37 cellular contexts compared by ENCODE assay signal in genomic region chr12:84484796-84485195, GRCh38.
"Had no signal": no experiment of that assay in that cellular context is flagged by ENCODE, and none has a peak within 500 bp of the region (broad histone marks: within the 10 kb centered on the region; RNA-seq: fewer than 3 reads in every experiment).

No MANE protein-coding gene starts in this region.

- H3K27ac Mint-ChIP-seq: activated B cell treated with CpG ODN at 0.5 μM for 24 hours; activated CD4-positive, alpha-beta memory T cell treated with anti-CD3 and anti-CD28 coated beads for 36 hours; activated CD4-positive, alpha-beta T cell treated with anti-CD3 and anti-CD28 coated beads, Interleukin-2, amount 10 ng/mL, durations not matched to agents 24 days and 14 days; activated CD8-positive, alpha-beta T cell treated with anti-CD3 and anti-CD28 coated beads for 36 hours; activated naive CD4-positive, alpha-beta T cell treated with anti-CD3 and anti-CD28 coated beads for 36 hours; activated naive CD4-positive, alpha-beta T cell treated with anti-CD3 and anti-CD28 coated beads, Interleukin-2, amount 50 U/mL, for 72 hours; activated naive CD8-positive, alpha-beta T cell treated with anti-CD3 and anti-CD28 coated beads for 36 hours; activated T-cell treated with anti-CD3 and anti-CD28 coated beads, Interleukin-2, amount 50 U/mL, for 72 hours; activated T-helper 1 cell treated with anti-CD3 and anti-CD28 coated beads, Interleukin-12 subunit alpha, Interleukin-12 subunit beta, Interleukin-2, Interleukin-4 antibody, amounts not matched to agents 30 ng/mL and 10 ng/mL and 1 ng/mL, durations not matched to agents 14 hours and 24 hours and 36 hours; activated T-helper 17 cell treated with anti-CD3 and anti-CD28 coated beads, Interleukin-2, amount 50 U/mL, for 72 hours; T-helper 1 cell treated with Interleukin-12 subunit alpha and Interleukin-12 subunit beta and Interleukin-4 antibody, amounts not matched to agents 30 μg/mL and 1 μg/mL, for 36 hours; T-helper 2 cell treated with Interferon-gamma antibody and Interleukin-4, amounts not matched to agents 5 μg/mL and 100 μg/mL, for 36 hours had no signal

- H3K4me1 ChIP-seq: adrenal gland, breast epithelium had no signal

- H3K27me3 Mint-ChIP-seq: activated B cell treated with CpG ODN at 0.5 μM for 24 hours; activated CD4-positive, alpha-beta memory T cell treated with anti-CD3 and anti-CD28 coated beads for 36 hours; activated CD4-positive, alpha-beta T cell treated with anti-CD3 and anti-CD28 coated beads, Interleukin-2, amount 10 ng/mL, durations not matched to agents 24 days and 14 days; activated CD8-positive, alpha-beta T cell treated with anti-CD3 and anti-CD28 coated beads for 36 hours; activated naive CD8-positive, alpha-beta T cell treated with anti-CD3 and anti-CD28 coated beads for 36 hours; activated T-helper 17 cell treated with anti-CD3 and anti-CD28 coated beads, Interleukin-2, amount 50 U/mL, for 72 hours had no signal

- H3K36me3 Mint-ChIP-seq: activated CD4-positive, alpha-beta memory T cell treated with anti-CD3 and anti-CD28 coated beads for 36 hours; activated naive CD4-positive, alpha-beta T cell treated with anti-CD3 and anti-CD28 coated beads, Interleukin-2, amount 50 U/mL, for 72 hours; activated naive CD8-positive, alpha-beta T cell treated with anti-CD3 and anti-CD28 coated beads for 36 hours had no signal

- H3K27me3 ChIP-seq: adrenal gland, body of pancreas, brain microvascular endothelial cell, breast epithelium had no signal

- FAIRE-seq: astrocyte, TTC549 had no signal

- H3K4me3 ChIP-seq: adrenal gland, body of pancreas, breast epithelium had no signal

- H3K9me3 Mint-ChIP-seq: activated CD4-positive, alpha-beta T cell treated with anti-CD3 and anti-CD28 coated beads, Interleukin-2, amount 10 ng/mL, durations not matched to agents 24 days and 14 days; activated CD8-positive, alpha-beta T cell treated with anti-CD3 and anti-CD28 coated beads for 36 hours; activated naive CD4-positive, alpha-beta T cell treated with anti-CD3 and anti-CD28 coated beads, Interleukin-2, amount 50 U/mL, for 72 hours; activated naive CD8-positive, alpha-beta T cell treated with anti-CD3 and anti-CD28 coated beads for 36 hours; activated T-cell treated with anti-CD3 and anti-CD28 coated beads, Interleukin-2, amount 50 U/mL, for 4 hours; activated T-helper 1 cell treated with anti-CD3 and anti-CD28 coated beads, Interleukin-12 subunit alpha, Interleukin-12 subunit beta, Interleukin-2, Interleukin-4 antibody, amounts not matched to agents 30 ng/mL and 10 ng/mL and 1 ng/mL, durations not matched to agents 14 hours and 24 hours and 36 hours; activated T-helper 17 cell treated with anti-CD3 and anti-CD28 coated beads, Interleukin-2, amount 50 U/mL, for 72 hours; T-helper 1 cell treated with Interleukin-12 subunit alpha and Interleukin-12 subunit beta and Interleukin-4 antibody, amounts not matched to agents 30 μg/mL and 1 μg/mL, for 36 hours; T-helper 2 cell treated with Interferon-gamma antibody and Interleukin-4, amounts not matched to agents 5 μg/mL and 100 μg/mL, for 36 hours had no signal

- H3K27ac ChIP-seq: adrenal gland, body of pancreas, brain microvascular endothelial cell, breast epithelium, VCaP had no signal

- H3K9me3 ChIP-seq: adrenal gland, body of pancreas, breast epithelium had no signal

- H3K4me1 Mint-ChIP-seq: activated B cell treated with CpG ODN at 0.5 μM for 24 hours; activated CD4-positive, alpha-beta T cell treated with anti-CD3 and anti-CD28 coated beads, Interleukin-2, amount 10 ng/mL, durations not matched to agents 24 days and 14 days; activated naive CD8-positive, alpha-beta T cell treated with anti-CD3 and anti-CD28 coated beads for 36 hours; activated T-helper 17 cell treated with anti-CD3 and anti-CD28 coated beads, Interleukin-2, amount 50 U/mL, for 72 hours had no signal

- ATAC-seq: activated CD8-positive, alpha-beta T cell treated with anti-CD3 and anti-CD28 coated beads for 36 hours; activated naive CD4-positive, alpha-beta T cell treated with anti-CD3 and anti-CD28 coated beads, Interleukin-2, amount 50 U/mL, for 72 hours; activated T-cell treated with anti-CD3 and anti-CD28 coated beads, Interleukin-2, amount 50 U/mL, for 4 hours; activated T-cell treated with anti-CD3 and anti-CD28 coated beads, Interleukin-2, amount 50 U/mL, for 72 hours; activated T-helper 17 cell treated with anti-CD3 and anti-CD28 coated beads, Interleukin-2, amount 50 U/mL, for 72 hours; body of pancreas had no signal

- H3K4me3 Mint-ChIP-seq: activated B cell treated with CpG ODN at 0.5 μM for 24 hours; activated CD4-positive, alpha-beta memory T cell treated with anti-CD3 and anti-CD28 coated beads for 36 hours; activated CD4-positive, alpha-beta T cell treated with anti-CD3 and anti-CD28 coated beads, Interleukin-2, amount 10 ng/mL, durations not matched to agents 24 days and 14 days; activated CD8-positive, alpha-beta T cell treated with anti-CD3 and anti-CD28 coated beads for 36 hours; activated naive CD4-positive, alpha-beta T cell treated with anti-CD3 and anti-CD28 coated beads for 36 hours; activated naive CD8-positive, alpha-beta T cell treated with anti-CD3 and anti-CD28 coated beads for 36 hours; activated T-cell treated with anti-CD3 and anti-CD28 coated beads, Interleukin-2, amount 50 U/mL, for 4 hours; activated T-cell treated with anti-CD3 and anti-CD28 coated beads, Interleukin-2, amount 50 U/mL, for 72 hours; activated T-helper 1 cell treated with anti-CD3 and anti-CD28 coated beads, Interleukin-12 subunit alpha, Interleukin-12 subunit beta, Interleukin-2, Interleukin-4 antibody, amounts not matched to agents 30 ng/mL and 10 ng/mL and 1 ng/mL, durations not matched to agents 14 hours and 24 hours and 36 hours; activated T-helper 17 cell treated with anti-CD3 and anti-CD28 coated beads, Interleukin-2, amount 50 U/mL, for 72 hours; T-helper 1 cell treated with Interleukin-12 subunit alpha and Interleukin-12 subunit beta and Interleukin-4 antibody, amounts not matched to agents 30 μg/mL and 1 μg/mL, for 36 hours; T-helper 2 cell treated with Interferon-gamma antibody and Interleukin-4, amounts not matched to agents 5 μg/mL and 100 μg/mL, for 36 hours had no signal

- DNase-seq: activated B cell treated with CpG ODN at 0.5 μM for 24 hours; activated CD4-positive, alpha-beta memory T cell treated with anti-CD3 and anti-CD28 coated beads for 36 hours; activated CD4-positive, alpha-beta T cell treated with anti-CD3 and anti-CD28 coated beads for 4 hours; activated CD4-positive, alpha-beta T cell treated with anti-CD3 and anti-CD28 coated beads, Interleukin-2, amount 10 ng/mL, durations not matched to agents 24 days and 14 days; activated CD4-positive, alpha-beta T cell treated with anti-CD3 and anti-CD28 coated beads, Interleukin-2, amount 50 U/mL, for 1 hour; activated CD4-positive, alpha-beta T cell treated with anti-CD3 and anti-CD28 coated beads, Interleukin-2, amount 50 U/mL, for 4 hours; activated CD4-positive, CD25-positive, alpha-beta regulatory T cell treated with anti-CD3 and anti-CD28 coated beads, Interleukin-2, amount 50 U/mL, for 72 hours; activated CD8-positive, alpha-beta memory T cell treated with anti-CD3 and anti-CD28 coated beads, Interleukin-2, amount 50 U/mL, for 4 hours; activated CD8-positive, alpha-beta T cell treated with anti-CD3 and anti-CD28 coated beads for 36 hours; activated effector memory CD4-positive, alpha-beta T cell treated with anti-CD3 and anti-CD28 coated beads, Interleukin-2, amount 50 U/mL, for 16 hours; activated gamma-delta T cell treated with Interleukin-2 at 50 U/mL for 16 hours; activated naive CD4-positive, alpha-beta T cell; activated naive CD4-positive, alpha-beta T cell treated with anti-CD3 and anti-CD28 coated beads for 36 hours; activated naive CD4-positive, alpha-beta T cell treated with anti-CD3 and anti-CD28 coated beads, Interleukin-2, amount 50 U/mL, for 16 hours; activated naive CD8-positive, alpha-beta T cell treated with anti-CD3 and anti-CD28 coated beads for 36 hours; activated T-cell treated with anti-CD3 and anti-CD28 coated beads for 4 hours; activated T-cell treated with anti-CD3 and anti-CD28 coated beads, Interleukin-2, amount 50 U/mL, for 1 hour; activated T-cell treated with anti-CD3 and anti-CD28 coated beads, Interleukin-2, amount 50 U/mL, for 4 hours; activated T-cell treated with anti-CD3 and anti-CD28 coated beads, Interleukin-2, amount 50 U/mL, for 72 hours; adrenal gland; amniotic stem cell; aorta; body of pancreas; brain microvascular endothelial cell; central memory CD4-positive, alpha-beta T cell; T-helper 1 cell; T-helper 2 cell; T-helper 9 cell had no signal

- H3K36me3 ChIP-seq: adrenal gland, brain microvascular endothelial cell, breast epithelium had no signal
